ENCODE assay signal across 1 cellular context in the genomic region with DNA sequence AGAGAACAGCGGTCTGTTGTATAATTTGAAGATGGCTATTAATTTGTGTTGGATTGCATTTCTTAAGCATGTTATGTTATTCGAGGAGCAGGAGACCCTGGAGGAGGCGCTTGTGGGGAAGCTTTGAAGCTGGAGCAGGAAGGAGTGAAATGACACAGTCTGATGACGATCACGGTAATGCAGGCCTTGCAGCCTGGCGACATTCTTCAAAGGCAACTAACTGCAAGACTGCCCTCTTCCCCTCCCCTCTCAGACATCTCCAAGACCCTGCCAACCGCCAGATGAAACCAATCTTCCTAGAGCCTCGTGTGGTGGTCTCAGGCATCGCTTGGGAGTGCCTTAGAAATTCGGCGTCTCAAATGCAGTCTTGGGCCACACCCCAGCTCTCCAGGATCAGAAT.
TF ChIP-seq lines count a peak whose summit lies in the region.

No MANE protein-coding gene starts in this region.

TF ChIP-seq in GM23338, 12 proteins besides CTCF, POLR2A, EP300 and RAD21 (continued from another document):
- TF ChIP-seq, protein P1, sequence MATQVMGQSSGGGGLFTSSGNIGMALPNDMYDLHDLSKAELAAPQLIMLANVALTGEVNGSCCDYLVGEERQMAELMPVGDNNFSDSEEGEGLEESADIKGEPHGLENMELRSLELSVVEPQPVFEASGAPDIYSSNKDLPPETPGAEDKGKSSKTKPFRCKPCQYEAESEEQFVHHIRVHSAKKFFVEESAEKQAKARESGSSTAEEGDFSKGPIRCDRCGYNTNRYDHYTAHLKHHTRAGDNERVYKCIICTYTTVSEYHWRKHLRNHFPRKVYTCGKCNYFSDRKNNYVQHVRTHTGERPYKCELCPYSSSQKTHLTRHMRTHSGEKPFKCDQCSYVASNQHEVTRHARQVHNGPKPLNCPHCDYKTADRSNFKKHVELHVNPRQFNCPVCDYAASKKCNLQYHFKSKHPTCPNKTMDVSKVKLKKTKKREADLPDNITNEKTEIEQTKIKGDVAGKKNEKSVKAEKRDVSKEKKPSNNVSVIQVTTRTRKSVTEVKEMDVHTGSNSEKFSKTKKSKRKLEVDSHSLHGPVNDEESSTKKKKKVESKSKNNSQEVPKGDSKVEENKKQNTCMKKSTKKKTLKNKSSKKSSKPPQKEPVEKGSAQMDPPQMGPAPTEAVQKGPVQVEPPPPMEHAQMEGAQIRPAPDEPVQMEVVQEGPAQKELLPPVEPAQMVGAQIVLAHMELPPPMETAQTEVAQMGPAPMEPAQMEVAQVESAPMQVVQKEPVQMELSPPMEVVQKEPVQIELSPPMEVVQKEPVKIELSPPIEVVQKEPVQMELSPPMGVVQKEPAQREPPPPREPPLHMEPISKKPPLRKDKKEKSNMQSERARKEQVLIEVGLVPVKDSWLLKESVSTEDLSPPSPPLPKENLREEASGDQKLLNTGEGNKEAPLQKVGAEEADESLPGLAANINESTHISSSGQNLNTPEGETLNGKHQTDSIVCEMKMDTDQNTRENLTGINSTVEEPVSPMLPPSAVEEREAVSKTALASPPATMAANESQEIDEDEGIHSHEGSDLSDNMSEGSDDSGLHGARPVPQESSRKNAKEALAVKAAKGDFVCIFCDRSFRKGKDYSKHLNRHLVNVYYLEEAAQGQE (IDR thresholded peaks at IDR 0.05; ENCODE audit: unreplicated experiment) = no peak
- TF ChIP-seq CREB1 (CRISPR knock-in tag; IDR thresholded peaks at IDR 0.05; ENCODE audit: low read depth) = no peak
- TF ChIP-seq ZNF331 (CRISPR knock-in tag; IDR thresholded peaks at IDR 0.05; ENCODE audit: low read depth) = no peak
- TF ChIP-seq STAT1 (IDR thresholded peaks at IDR 0.05; ENCODE audit: unreplicated experiment) = no peak
- no peak for TF ChIP-seq NANOG (IDR thresholded peaks at IDR 0.05; ENCODE audit: borderline replicate concordance)
- no peak for TF ChIP-seq EZH2 (IDR thresholded peaks at IDR 0.05; ENCODE audit: low read depth, unreplicated experiment)
- no peak for TF ChIP-seq EZH2phosphoT487 (IDR thresholded peaks at IDR 0.05; ENCODE audit: unreplicated experiment)
- no peak for TF ChIP-seq POLR2AphosphoS5 (IDR thresholded peaks at IDR 0.05; ENCODE audit: low read depth)
- TF ChIP-seq, protein P2, sequence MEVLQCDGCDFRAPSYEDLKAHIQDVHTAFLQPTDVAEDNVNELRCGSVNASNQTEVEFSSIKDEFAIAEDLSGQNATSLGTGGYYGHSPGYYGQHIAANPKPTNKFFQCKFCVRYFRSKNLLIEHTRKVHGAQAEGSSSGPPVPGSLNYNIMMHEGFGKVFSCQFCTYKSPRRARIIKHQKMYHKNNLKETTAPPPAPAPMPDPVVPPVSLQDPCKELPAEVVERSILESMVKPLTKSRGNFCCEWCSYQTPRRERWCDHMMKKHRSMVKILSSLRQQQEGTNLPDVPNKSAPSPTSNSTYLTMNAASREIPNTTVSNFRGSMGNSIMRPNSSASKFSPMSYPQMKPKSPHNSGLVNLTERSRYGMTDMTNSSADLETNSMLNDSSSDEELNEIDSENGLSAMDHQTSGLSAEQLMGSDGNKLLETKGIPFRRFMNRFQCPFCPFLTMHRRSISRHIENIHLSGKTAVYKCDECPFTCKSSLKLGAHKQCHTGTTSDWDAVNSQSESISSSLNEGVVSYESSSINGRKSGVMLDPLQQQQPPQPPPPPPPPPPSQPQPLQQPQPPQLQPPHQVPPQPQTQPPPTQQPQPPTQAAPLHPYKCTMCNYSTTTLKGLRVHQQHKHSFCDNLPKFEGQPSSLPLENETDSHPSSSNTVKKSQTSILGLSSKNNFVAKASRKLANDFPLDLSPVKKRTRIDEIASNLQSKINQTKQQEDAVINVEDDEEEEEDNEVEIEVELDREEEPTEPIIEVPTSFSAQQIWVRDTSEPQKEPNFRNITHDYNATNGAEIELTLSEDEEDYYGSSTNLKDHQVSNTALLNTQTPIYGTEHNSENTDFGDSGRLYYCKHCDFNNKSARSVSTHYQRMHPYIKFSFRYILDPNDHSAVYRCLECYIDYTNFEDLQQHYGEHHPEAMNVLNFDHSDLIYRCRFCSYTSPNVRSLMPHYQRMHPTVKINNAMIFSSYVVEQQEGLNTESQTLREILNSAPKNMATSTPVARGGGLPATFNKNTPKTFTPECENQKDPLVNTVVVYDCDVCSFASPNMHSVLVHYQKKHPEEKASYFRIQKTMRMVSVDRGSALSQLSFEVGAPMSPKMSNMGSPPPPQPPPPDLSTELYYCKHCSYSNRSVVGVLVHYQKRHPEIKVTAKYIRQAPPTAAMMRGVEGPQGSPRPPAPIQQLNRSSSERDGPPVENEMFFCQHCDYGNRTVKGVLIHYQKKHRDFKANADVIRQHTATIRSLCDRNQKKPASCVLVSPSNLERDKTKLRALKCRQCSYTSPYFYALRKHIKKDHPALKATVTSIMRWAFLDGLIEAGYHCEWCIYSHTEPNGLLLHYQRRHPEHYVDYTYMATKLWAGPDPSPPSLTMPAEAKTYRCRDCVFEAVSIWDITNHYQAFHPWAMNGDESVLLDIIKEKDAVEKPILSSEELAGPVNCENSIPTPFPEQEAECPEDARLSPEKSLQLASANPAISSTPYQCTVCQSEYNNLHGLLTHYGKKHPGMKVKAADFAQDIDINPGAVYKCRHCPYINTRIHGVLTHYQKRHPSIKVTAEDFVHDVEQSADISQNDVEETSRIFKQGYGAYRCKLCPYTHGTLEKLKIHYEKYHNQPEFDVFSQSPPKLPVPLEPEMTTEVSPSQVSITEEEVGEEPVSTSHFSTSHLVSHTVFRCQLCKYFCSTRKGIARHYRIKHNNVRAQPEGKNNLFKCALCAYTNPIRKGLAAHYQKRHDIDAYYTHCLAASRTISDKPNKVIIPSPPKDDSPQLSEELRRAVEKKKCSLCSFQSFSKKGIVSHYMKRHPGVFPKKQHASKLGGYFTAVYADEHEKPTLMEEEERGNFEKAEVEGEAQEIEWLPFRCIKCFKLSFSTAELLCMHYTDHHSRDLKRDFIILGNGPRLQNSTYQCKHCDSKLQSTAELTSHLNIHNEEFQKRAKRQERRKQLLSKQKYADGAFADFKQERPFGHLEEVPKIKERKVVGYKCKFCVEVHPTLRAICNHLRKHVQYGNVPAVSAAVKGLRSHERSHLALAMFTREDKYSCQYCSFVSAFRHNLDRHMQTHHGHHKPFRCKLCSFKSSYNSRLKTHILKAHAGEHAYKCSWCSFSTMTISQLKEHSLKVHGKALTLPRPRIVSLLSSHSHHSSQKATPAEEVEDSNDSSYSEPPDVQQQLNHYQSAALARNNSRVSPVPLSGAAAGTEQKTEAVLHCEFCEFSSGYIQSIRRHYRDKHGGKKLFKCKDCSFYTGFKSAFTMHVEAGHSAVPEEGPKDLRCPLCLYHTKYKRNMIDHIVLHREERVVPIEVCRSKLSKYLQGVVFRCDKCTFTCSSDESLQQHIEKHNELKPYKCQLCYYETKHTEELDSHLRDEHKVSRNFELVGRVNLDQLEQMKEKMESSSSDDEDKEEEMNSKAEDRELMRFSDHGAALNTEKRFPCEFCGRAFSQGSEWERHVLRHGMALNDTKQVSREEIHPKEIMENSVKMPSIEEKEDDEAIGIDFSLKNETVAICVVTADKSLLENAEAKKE (CRISPR knock-in tag; IDR thresholded peaks at IDR 0.05) = no peak
- TF ChIP-seq ZNF114 (CRISPR knock-in tag; IDR thresholded peaks at IDR 0.05) = no peak
- no peak for TF ChIP-seq JUNB (IDR thresholded peaks at IDR 0.05; ENCODE audit: unreplicated experiment)
TF ChIP-seq in GM23338: peak in this region for 0.
